ENCODE assay signal across 8 cellular contexts in the genomic region with DNA sequence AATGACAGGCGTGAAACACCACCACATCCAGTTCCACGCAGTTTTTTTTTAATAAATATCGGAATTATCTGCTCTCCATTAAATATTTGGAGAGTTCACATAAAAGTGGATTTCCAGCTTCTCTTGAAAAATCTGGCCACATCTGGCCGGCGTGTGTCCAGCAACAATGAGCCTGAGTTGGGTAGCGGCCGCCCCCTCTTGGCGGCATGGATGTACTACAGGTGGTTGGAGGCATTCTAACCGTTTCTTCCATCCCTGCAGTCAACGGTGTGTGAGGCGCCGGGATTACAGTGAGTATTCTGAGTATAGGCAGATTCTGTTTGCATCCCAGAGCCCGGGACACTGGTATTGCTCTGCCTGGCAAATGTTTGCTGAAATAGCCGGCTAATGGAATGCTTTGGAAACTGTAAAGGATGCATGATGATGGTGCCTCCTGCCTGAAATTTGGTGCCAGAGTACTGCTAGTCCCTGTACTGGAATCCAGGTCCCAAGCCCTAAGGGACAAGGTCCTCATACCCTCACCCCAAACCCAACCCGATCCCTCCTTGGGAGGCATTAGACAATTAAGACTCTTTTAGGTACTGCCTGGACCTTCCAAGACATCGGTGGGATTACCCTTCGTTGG. TPM values are rescaled to one million over a fixed set of nuclear protein-coding genes. Genes with fewer than 3 reads are reported as not detected.
A peak's percentile ranks its signal among the peaks of the same experiment; 100 is the strongest.
DNase-seq lines count a peak whose midpoint lies in the region; ATAC-seq and TF ChIP-seq lines count a peak whose summit lies in the region.

No MANE protein-coding gene starts in this region.

- 20 to 59% methylated on average over 17 of the region's 17 CpGs for WGBS in tibial nerve, 2 donors

- H3K27ac ChIP-seq in WERI-Rb-1 (no peak overlapping the region), tibial nerve (no peak overlapping the region)

- no peaks in the 10 kb centered on the region for H3K36me3 Mint-ChIP-seq in Caco-2 (ENCODE audit: insufficient read depth, unreplicated experiment)

- intact Hi-C loops in Caco-2 (cut with micrococcal nuclease; ENCODE audit: unreplicated experiment): loop anchor here (1.0 kb wide), 2 partner anchors 75 to 113 kb away; no protein-coding TSS in a partner anchor

- H3K27me3 ChIP-seq in Caco-2 (replicated peaks; ENCODE audit: control insufficient read depth, insufficient read depth, low read length) (no peaks in the 10 kb centered on the region), WERI-Rb-1 (ENCODE audit: insufficient read depth, low read depth, severe bottlenecking) (no peaks in the 10 kb centered on the region), tibial nerve (peaks cover 0 to 4% of the 10 kb centered on the region in 2 donors)

- no peak overlapping the region for H3K4me3 Mint-ChIP-seq in Caco-2 (ENCODE audit: unreplicated experiment)

- no peaks in the 10 kb centered on the region for H3K9me3 Mint-ChIP-seq in Caco-2 (ENCODE audit: unreplicated experiment)

- TF ChIP-seq EP300 in tibial nerve (IDR thresholded peaks at IDR 0.05): no peak

- TF ChIP-seq CTCF in Caco-2 (IDR thresholded peaks at IDR 0.05; ENCODE audit: insufficient read depth in 1 of 2, low read depth in 1 of 2, low read length in 1 of 2, severe bottlenecking in 1 of 2, unreplicated experiment in 1 of 2) (peak; percentile 87 to 92), WERI-Rb-1 (IDR thresholded peaks at IDR 0.05; ENCODE audit: low read depth, low read length) (peak; percentile 69), tibial nerve (IDR thresholded peaks at IDR 0.05) (peak; percentile 67 to 92 (median 75))

- POLR2A ChIA-PET in Caco-2 (lab: Charles Lee): no interaction called here

- H3K4me1 Mint-ChIP-seq in Caco-2 (ENCODE audit: low read depth, unreplicated experiment): peaks cover 9% of the 10 kb centered on the region

- no peak overlapping the region for H3K4me3 ChIP-seq in Caco-2 (ENCODE audit: low read depth, low read length)
- no peak overlapping the region for H3K4me3 ChIP-seq in WERI-Rb-1 (ENCODE audit: low read depth, low read length)
- no peak overlapping the region for H3K4me3 ChIP-seq in tibial nerve

- no peaks in the 10 kb centered on the region for H3K27me3 Mint-ChIP-seq in Caco-2 (ENCODE audit: insufficient read depth, unreplicated experiment)

- no TSS peak for BruUV-seq in Caco-2 (replicated peaks; lab: Mats Ljungman, UMichigan)

- peak; percentile 44 for ATAC-seq in GM19035 (IDR thresholded peaks at IDR 0.05; ENCODE audit: unreplicated experiment)

- TF ChIP-seq POLR2A in tibial nerve (IDR thresholded peaks at IDR 0.05): no peak

- H3K9me3 ChIP-seq in Caco-2 (no peaks in the 10 kb centered on the region), WERI-Rb-1 (ENCODE audit: severe bottlenecking) (no peaks in the 10 kb centered on the region), tibial nerve (no peaks in the 10 kb centered on the region)

- H3K36me3 ChIP-seq in Caco-2 (ENCODE audit: control insufficient read depth, insufficient read depth, low read length) (no peaks in the 10 kb centered on the region), WERI-Rb-1 (no peaks in the 10 kb centered on the region), tibial nerve (no peaks in the 10 kb centered on the region)

- CTCF ChIA-PET in Caco-2 (lab: Charles Lee): interaction anchor here (0.7 to 1.7 kb wide), 10 partner anchors 10 to 237 kb away, joined by 3 to 13 read pairs (median 5); a partner anchor contains a TSS

- H3K27ac Mint-ChIP-seq in Caco-2 (ENCODE audit: unreplicated experiment): no peak overlapping the region

- peaks cover 9% of the 10 kb centered on the region for H3K4me1 ChIP-seq in Caco-2
- H3K4me1 ChIP-seq in tibial nerve: peaks cover 0 to 15% (median 5%) of the 10 kb centered on the region in 4 donors

- peak; percentile 70 to 74 for DNase-seq in Caco-2
- peak; percentile 52 for DNase-seq in LoVo (ENCODE audit: low spot score)
- DNase-seq in WERI-Rb-1: peak; percentile 28
- DNase-seq in epidermal melanocyte (ENCODE audit: insufficient read length, low spot score): peak; percentile 63
- peak; percentile 74 for DNase-seq in myocyte (ENCODE audit: low read depth)
- DNase-seq in tibial nerve (ENCODE audit: low spot score in 2 of 2): peak; percentile 59 to 60
- DNase-seq in NCI-H1694 treated with DMSO at 0.1 percent for 48 hours (lab: John Stamatoyannopoulos, UW): no peak

RNA-seq across cellular contexts. Expression of a gene that starts 13.6 kb away (rescaled TPM):
- total RNA-seq in Caco-2 (2022) (27.6 and 28.0 TPM in 2 replicates), myocyte (17.0 and 17.5 TPM in 2 replicates), tibial nerve (10 to 100 TPM; 30.3 to 37.5 (median 33.7) TPM)
- 24.9 TPM for polyA plus RNA-seq in myocyte (2012)

RNA-seq across cellular contexts. Expression of a gene that starts 15.5 kb away (rescaled TPM):
- total RNA-seq in Caco-2 (2022): 5.1 TPM in 2 replicates
- 3.2 and 3.4 TPM in 2 replicates for total RNA-seq in myocyte
- polyA plus RNA-seq in myocyte (2012): 0.40 TPM
- total RNA-seq in tibial nerve: 100 to 1,000 TPM in 3 of 4 donors, 10 to 100 TPM in 1; 95.6 to 201 (median 112) TPM

Comparison
In these comparisons a context has a peak if more than half of its experiments do, and no peak if none do; other contexts are left out.
1. RNA of a gene that starts 15.5 kb away (total RNA-seq): 95.6 to 201 TPM in tibial nerve; 5.1 TPM in Caco-2 and 3.2 to 3.4 TPM in myocyte; every median in the first group is over 10 times any median in the second.
2. Peak in every context shown above with its lines, with median percentiles within 50 percentile points of each other: CTCF ChIP-seq.